In genomic region chr2:172702451-172702850, GRCh38 we compare ENCODE assay signal across 18 cellular contexts.
"Had no signal": no experiment of that assay in that cellular context is flagged by ENCODE, and none has a peak within 500 bp of the region (broad histone marks: within the 10 kb centered on the region; RNA-seq: fewer than 3 reads in every experiment).

No MANE protein-coding gene starts in this region.

- DNase-seq: cortex of kidney; effector memory CD4-positive, alpha-beta T cell; foreskin keratinocyte; immature natural killer cell; left lung; lower lobe of right lung; natural killer cell; occipital lobe; pancreas; right cardiac atrium; small intestine; stimulated activated CD4-positive, alpha-beta T cell treated with anti-CD3 and anti-CD28 coated beads, Interleukin-12 subunit alpha, Interleukin-12 subunit beta, amount 100 ng/mL, for 4 hours; stimulated activated naive CD4-positive, alpha-beta T cell; stomach; thyroid gland; upper lobe of left lung; uterus had no signal

- H3K4me3 ChIP-seq: left lung, lower lobe of right lung, pancreas, stomach, suprapubic skin, thyroid gland, upper lobe of left lung, uterus had no signal
